Comparison of ENCODE assay signal across 9 cellular contexts in genomic region chr3:46848271-46849097, GRCh38. TPM values are rescaled to one million over a fixed set of nuclear protein-coding genes. Genes with fewer than 3 reads are reported as not detected.
A peak's percentile ranks its signal among the peaks of the same experiment; 100 is the strongest.
DNase-seq lines count a peak whose midpoint lies in the region; ATAC-seq, FAIRE-seq and TF ChIP-seq lines count a peak whose summit lies in the region.
"Had no signal": no experiment of that assay in that cellular context is flagged by ENCODE, and none has a peak within 500 bp of the region (broad histone marks: within the 10 kb centered on the region; RNA-seq: fewer than 3 reads in every experiment).

No MANE protein-coding gene starts in this region.

- no peak overlapping the region for H3K4me3 Mint-ChIP-seq in T-helper 2 cell treated with Interferon-gamma antibody and Interleukin-4, amounts not matched to agents 5 μg/mL and 100 μg/mL, for 36 hours

- H4K20me1 ChIP-seq in endothelial cell of umbilical vein (replicated peaks; ENCODE audit: control insufficient read depth, extremely low read depth, insufficient read depth, low read length) = no peaks in the 10 kb centered on the region

- POLR2A ChIA-PET in endothelial cell of umbilical vein (lab: Charles Lee) = no interaction called here

- H3K27ac Mint-ChIP-seq in T-helper 2 cell treated with Interferon-gamma antibody and Interleukin-4, amounts not matched to agents 5 μg/mL and 100 μg/mL, for 36 hours = no peak overlapping the region

- in situ Hi-C loops in G401 (cut with HindIII; ENCODE audit: low sequenced_read_pairs) = no loop called here

- H3K36me3 ChIP-seq in NT2/D1 (ENCODE audit: insufficient read depth, insufficient read length, low read length) = no peaks in the 10 kb centered on the region
- no peaks in the 10 kb centered on the region for H3K36me3 ChIP-seq in endothelial cell of umbilical vein (ENCODE audit: control insufficient read depth in 2 of 2, extremely low read depth in 1 of 2, insufficient read depth in 2 of 2, low read length in 2 of 2)
- no peaks in the 10 kb centered on the region for H3K36me3 ChIP-seq in ovary

- H3K9me1 ChIP-seq in endothelial cell of umbilical vein (replicated peaks; ENCODE audit: control insufficient read depth, extremely low read depth, insufficient read depth, low read length) = no peaks in the 10 kb centered on the region

- no peak for TF ChIP-seq EP300 in ovary (IDR thresholded peaks at IDR 0.05)

- no TSS peak for BruUV-seq in endothelial cell of umbilical vein (replicated peaks; lab: Mats Ljungman, UMichigan)

- intact Hi-C loops in endothelial cell of umbilical vein (cut with micrococcal nuclease) = loop anchor here (1.0 kb wide), 3 partner anchors 44 to 143 kb away; no protein-coding TSS in a partner anchor
- intact Hi-C loops in ovary (cut with DNase I) = loop anchor here in 2 of 4 donors (5.0 kb wide), 1 partner anchor 44 kb away; no protein-coding TSS in a partner anchor

- CTCF ChIA-PET in endothelial cell of umbilical vein (lab: Charles Lee) = interaction anchor here (0.7 to 3.3 kb wide), 11 partner anchors 9 to 153 kb away, joined by 3 to 13 read pairs (median 4); no protein-coding TSS in a partner anchor

- H3K27ac ChIP-seq in endothelial cell of umbilical vein (ENCODE audit: insufficient read depth, low read depth, low read length) (no peak overlapping the region), ovary (no peak overlapping the region)

- TF ChIP-seq POLR2A in endothelial cell of umbilical vein (IDR thresholded peaks at IDR 0.05; ENCODE audit: low read depth, low read length) (no peak), ovary (IDR thresholded peaks at IDR 0.05) (no peak)

- H2AFZ ChIP-seq in endothelial cell of umbilical vein (ENCODE audit: low read depth, low read length) = no peak overlapping the region

- no peaks in the 10 kb centered on the region for H3K9me3 Mint-ChIP-seq in T-helper 2 cell treated with Interferon-gamma antibody and Interleukin-4, amounts not matched to agents 5 μg/mL and 100 μg/mL, for 36 hours

- 36 to 43% (median 39%) methylated on average over 14 of the region's 14 CpGs for WGBS in ovary, 3 donors

- dilution Hi-C loops in endothelial cell of umbilical vein (cut with MboI; ENCODE audit: extremely low pct_ligation_motif_present, low sequenced_read_pairs) = no loop called here

- H3K4me3 ChIP-seq in GM12864 (ENCODE audit: low read depth, low read length) (no peak overlapping the region), NT2/D1 (ENCODE audit: insufficient read length, low read depth) (no peak overlapping the region), endothelial cell of umbilical vein (replicated peaks in 1 of 3; ENCODE audit: insufficient read depth in 1 of 3, low read depth in 1 of 3, low read length in 3 of 3) (no peak overlapping the region), ovary (no peak overlapping the region)

- H3K4me1 Mint-ChIP-seq in T-helper 2 cell treated with Interferon-gamma antibody and Interleukin-4, amounts not matched to agents 5 μg/mL and 100 μg/mL, for 36 hours (ENCODE audit: low read depth) = no peaks in the 10 kb centered on the region

- ATAC-seq in GM19467 (IDR thresholded peaks at IDR 0.05; ENCODE audit: unreplicated experiment) = no peak
- ATAC-seq: left colon had no signal

- peaks cover 10% of the 10 kb centered on the region for H3K27me3 ChIP-seq in NT2/D1 (ENCODE audit: insufficient read depth, insufficient read length)
- peaks cover 0 to 2% of the 10 kb centered on the region in 2 experiments for H3K27me3 ChIP-seq in endothelial cell of umbilical vein (ENCODE audit: control insufficient read depth in 2 of 2, insufficient read depth in 2 of 2, low read length in 2 of 2)
- H3K27me3 ChIP-seq in ovary = no peaks in the 10 kb centered on the region

- H3K9ac ChIP-seq in NT2/D1 (ENCODE audit: insufficient read length, low read depth) (no peak overlapping the region), endothelial cell of umbilical vein (replicated peaks; ENCODE audit: extremely low read depth, insufficient read depth, low read length) (no peak overlapping the region)

- H3K79me2 ChIP-seq in endothelial cell of umbilical vein (ENCODE audit: control insufficient read depth, insufficient read depth, low read length) = no peaks in the 10 kb centered on the region

- no peak for DNase-seq in GM12864 (ENCODE audit: low read depth)
- peak; percentile 64 for DNase-seq in NT2/D1 (ENCODE audit: low read depth, low spot score)
- DNase-seq in endothelial cell of umbilical vein (ENCODE audit: low read depth, low spot score) = peak; percentile 90
- peak; percentile 41 to 76 (median 62) for DNase-seq in ovary
- DNase-seq in T-helper 2 cell treated with Interferon-gamma antibody and Interleukin-4, amounts not matched to agents 5 μg/mL and 100 μg/mL, for 36 hours (ENCODE audit: low spot score) = no peak
- DNase-seq in NCI-H1092 treated with DMSO at 0.1 percent for 48 hours (lab: John Stamatoyannopoulos, UW) = no peak
- no peak for DNase-seq in G401 (ENCODE audit: low spot score)

- H3K36me3 Mint-ChIP-seq in T-helper 2 cell treated with Interferon-gamma antibody and Interleukin-4, amounts not matched to agents 5 μg/mL and 100 μg/mL, for 36 hours (ENCODE audit: low read depth) = no peaks in the 10 kb centered on the region

- H3K4me1 ChIP-seq in NT2/D1 (ENCODE audit: insufficient read depth, insufficient read length) (peaks cover 24% of the 10 kb centered on the region), endothelial cell of umbilical vein (ENCODE audit: control insufficient read depth, extremely low read depth, insufficient read depth, low read length) (peaks cover 14% of the 10 kb centered on the region), ovary (ENCODE audit: insufficient read depth) (peaks cover 12% of the 10 kb centered on the region)

- no peak overlapping the region for H3K4me2 ChIP-seq in endothelial cell of umbilical vein (ENCODE audit: insufficient read depth, low read length)

- TF ChIP-seq CTCF in GM12864 (IDR thresholded peaks at IDR 0.05; ENCODE audit: low read depth, low read length, missing control alignments) = peak; percentile 68
- peak; percentile 71 to 83 for TF ChIP-seq CTCF in endothelial cell of umbilical vein (IDR thresholded peaks at IDR 0.05; ENCODE audit: extremely low read depth in 1 of 2, insufficient read depth in 1 of 2, low read depth in 1 of 2, low read length in 2 of 2)
- no peak for TF ChIP-seq CTCF in ovary (IDR thresholded peaks at IDR 0.05)

- H3K9me3 ChIP-seq in NT2/D1 (ENCODE audit: insufficient read depth, low read length) = no peaks in the 10 kb centered on the region
- no peaks in the 10 kb centered on the region for H3K9me3 ChIP-seq in endothelial cell of umbilical vein (replicated peaks; ENCODE audit: control insufficient read depth, insufficient read depth, low read length)
- no peaks in the 10 kb centered on the region for H3K9me3 ChIP-seq in ovary

- H3K27me3 Mint-ChIP-seq in T-helper 2 cell treated with Interferon-gamma antibody and Interleukin-4, amounts not matched to agents 5 μg/mL and 100 μg/mL, for 36 hours (ENCODE audit: low read depth) = peaks cover 15% of the 10 kb centered on the region

- peak; percentile 89 for FAIRE-seq in endothelial cell of umbilical vein (lab: Jason Lieb, UNC)

TF ChIP-seq in endothelial cell of umbilical vein, 7 proteins besides CTCF, POLR2A, EP300 and RAD21:
- peak; percentile 18 for TF ChIP-seq JUN (IDR thresholded peaks at IDR 0.05; ENCODE audit: borderline replicate concordance, insufficient read depth, insufficient read length, low read depth)
- peak; percentile 55 for TF ChIP-seq FOS (IDR thresholded peaks at IDR 0.05; ENCODE audit: borderline replicate concordance, insufficient read depth, low read length)
- no peak for TF ChIP-seq EZH2 (IDR thresholded peaks at IDR 0.05; ENCODE audit: borderline replicate concordance, low read depth, low read length, severe bottlenecking)
- TF ChIP-seq MAX (IDR thresholded peaks at IDR 0.05; ENCODE audit: insufficient read depth, insufficient read length) = peak; percentile 11
- TF ChIP-seq POLR2AphosphoS5 (IDR thresholded peaks at IDR 0.05; ENCODE audit: insufficient read depth, low read depth, low read length) = peak; percentile 27
- TF ChIP-seq GATA2 (IDR thresholded peaks at IDR 0.05; ENCODE audit: insufficient read depth, insufficient read length, low read depth, low read length) = peak; percentile 81
- TF ChIP-seq MYC (IDR thresholded peaks at IDR 0.05; ENCODE audit: low read depth, low read length) = no peak

RNA-seq across cellular contexts. Expression of gene MYL3, which starts 14.8 kb away (rescaled TPM):
- total RNA-seq in endothelial cell of umbilical vein (not detected in 2 replicates), ovary (10 to 100 TPM in 1 of 7 donors, 1 to 10 TPM in 6; 2.6 to 10.8 (median 4.3) TPM)
- polyA plus RNA-seq in endothelial cell of umbilical vein (not detected in 2 replicates), ovary (1 to 10 TPM in 1 of 2 donors, under 1 TPM in 1; 0.63 to 2.9 TPM)
- polyA plus RNA-seq in endothelial cell of umbilical vein (2011; cell fraction: cytosol; rRNA removed) = not detected in 2 replicates
- not detected in 2 replicates for polyA plus RNA-seq in endothelial cell of umbilical vein (2011; cell fraction: nucleus; rRNA removed)
- not detected in 2 replicates for polyA plus RNA-seq in endothelial cell of umbilical vein (2012)
- polyA minus RNA-seq in endothelial cell of umbilical vein = not detected in 2 replicates
- not detected for polyA minus RNA-seq in endothelial cell of umbilical vein (2011; cell fraction: cytosol; rRNA and poly(A)+ RNA removed)
- polyA minus RNA-seq in endothelial cell of umbilical vein (2011; cell fraction: nucleus; rRNA and poly(A)+ RNA removed) = not detected in 2 replicates
- total RNA-seq in G401 (2014; rRNA removed; shearing (Covaris generic)) = 5.8 and 7.4 TPM in 2 replicates

RNA-seq across cellular contexts. Expression of gene PTH1R, which starts 29.0 kb away (rescaled TPM):
- total RNA-seq in endothelial cell of umbilical vein (0.46 and 0.65 TPM in 2 replicates), ovary (10 to 100 TPM in 6 of 7 donors, 1 to 10 TPM in 1; 5.9 to 23.9 (median 13.4) TPM)
- polyA plus RNA-seq in endothelial cell of umbilical vein (0.08 TPM in 1 of 2 replicates, not detected in the other), ovary (1 to 10 TPM; 3.8 to 9.4 TPM)
- 0.14 and 0.25 TPM in 2 replicates for polyA plus RNA-seq in endothelial cell of umbilical vein (2011; cell fraction: cytosol; rRNA removed)
- polyA plus RNA-seq in endothelial cell of umbilical vein (2011; cell fraction: nucleus; rRNA removed) = 0.15 and 0.30 TPM in 2 replicates
- polyA plus RNA-seq in endothelial cell of umbilical vein (2012) = 0.17 TPM in 1 of 2 replicates, not detected in the other
- polyA minus RNA-seq in endothelial cell of umbilical vein = not detected in 2 replicates
- not detected for polyA minus RNA-seq in endothelial cell of umbilical vein (2011; cell fraction: cytosol; rRNA and poly(A)+ RNA removed)
- not detected in 2 replicates for polyA minus RNA-seq in endothelial cell of umbilical vein (2011; cell fraction: nucleus; rRNA and poly(A)+ RNA removed)
- total RNA-seq in G401 (2014; rRNA removed; shearing (Covaris generic)) = 14.8 and 23.6 TPM in 2 replicates

Comparison
In these comparisons a context has a peak if more than half of its experiments do, and no peak if none do; other contexts are left out.
1. DNase-seq: peak in NT2/D1 (single experiment), endothelial cell of umbilical vein (single experiment) and ovary (5 of 5); none in GM12864 (single experiment), T-helper 2 cell treated with Interferon-gamma antibody and Interleukin-4, amounts not matched to agents 5 μg/mL and 100 μg/mL, for 36 hours (single experiment), NCI-H1092 treated with DMSO at 0.1 percent for 48 hours (single experiment) and G401 (single experiment).
2. CTCF ChIP-seq: peak in GM12864 (single experiment) and endothelial cell of umbilical vein (2 of 2); none in ovary (0 of 3).